24 cellular contexts compared by ENCODE assay signal in the genomic region with DNA sequence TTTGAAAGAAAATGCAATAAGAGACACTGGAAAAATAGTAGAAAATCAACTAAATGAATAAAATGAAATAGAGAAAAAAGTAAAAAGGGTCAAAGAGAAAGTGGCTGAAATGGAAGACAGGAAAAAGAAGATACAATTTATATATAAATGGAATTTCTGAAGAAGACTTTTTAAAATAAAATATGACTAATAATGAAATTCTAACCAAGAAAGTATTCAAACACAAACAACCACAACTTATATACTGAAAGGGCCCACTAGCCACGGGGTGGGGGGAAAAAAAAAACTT.
DNase-seq lines count a peak whose midpoint lies in the region; ATAC-seq, FAIRE-seq and TF ChIP-seq lines count a peak whose summit lies in the region.
"Had no signal": no experiment of that assay in that cellular context is flagged by ENCODE, and none has a peak within 500 bp of the region (broad histone marks: within the 10 kb centered on the region; RNA-seq: fewer than 3 reads in every experiment).

No MANE protein-coding gene starts in this region.

- no peaks in the 10 kb centered on the region for H3K9me2 ChIP-seq in PC-3 (replicated peaks; ENCODE audit: low read length)

- no peaks in the 10 kb centered on the region for H3K27me3 Mint-ChIP-seq in activated T-cell treated with anti-CD3 and anti-CD28 coated beads, Interleukin-2, amount 50 U/mL, for 72 hours (ENCODE audit: low read depth)
- H3K27me3 Mint-ChIP-seq in activated T-cell treated with anti-CD3 and anti-CD28 coated beads, Interleukin-2, amount 50 U/mL, for 4 hours (ENCODE audit: low read depth) = no peaks in the 10 kb centered on the region
- peaks cover 2% of the 10 kb centered on the region for H3K27me3 Mint-ChIP-seq in neural progenitor cell (ENCODE audit: insufficient read depth, low read depth)
- H3K27me3 Mint-ChIP-seq: B cell; CD4-positive, alpha-beta memory T cell; CD4-positive, CD25-positive, alpha-beta regulatory T cell; CD8-positive, alpha-beta memory T cell had no signal

- no peaks in the 10 kb centered on the region for H3F3A ChIP-seq in PC-3 (ENCODE audit: low read length, unreplicated experiment)
- no peaks in the 10 kb centered on the region for H3F3A ChIP-seq in neural progenitor cell (ENCODE audit: low read depth)

- H3K4me2 ChIP-seq in PC-3 (ENCODE audit: low read length) = no peak overlapping the region
- H3K4me2 ChIP-seq in K562 (ENCODE audit: insufficient read depth, low read length) = no peak overlapping the region
- H3K4me2 ChIP-seq in neural progenitor cell = no peak overlapping the region
- H3K4me2 ChIP-seq: A549; BLaER1 treated with 17β-estradiol and CSF1 and Interleukin-3, amounts not matched to agents 10 nM and 100 nM had no signal

- H3K9me3 ChIP-seq in PC-3 (ENCODE audit: low read length) (no peaks in the 10 kb centered on the region), K562 (replicated peaks; ENCODE audit: control insufficient read depth, insufficient read depth, low read depth, low read length) (no peaks in the 10 kb centered on the region), neural progenitor cell (ENCODE audit: low read depth) (no peaks in the 10 kb centered on the region)
- H3K9me3 ChIP-seq: A549 had no signal

- H3K4me1 ChIP-seq in PC-3 (ENCODE audit: insufficient read depth, low read length) (0 out of 2 replicates have a peak, but pooled peaks cover 4% of the 10 kb centered on the region), K562 (replicated peaks in 1 of 2; ENCODE audit: control insufficient read depth in 2 of 2, insufficient read depth in 2 of 2, low read length in 2 of 2) (peaks cover 0 to 4% of the 10 kb centered on the region in 2 experiments; a peak in 1 of 5 replicates), neural progenitor cell (no peaks in the 10 kb centered on the region)
- H3K4me1 ChIP-seq: A549 had no signal

- POLR2A ChIA-PET in PC-3 (lab: Charles Lee; ENCODE audit: unreplicated experiment) (no interaction called here), K562 (lab: Yijun Ruan, JAX) (interaction anchor here (0.9 kb wide), 1 partner anchor 13 kb away, joined by 3 read pairs; no protein-coding TSS in a partner anchor)

- no peaks in the 10 kb centered on the region for H3K36me3 ChIP-seq in PC-3 (ENCODE audit: low read depth, low read length)
- H3K36me3 ChIP-seq in K562 (ENCODE audit: control insufficient read depth, insufficient read depth, low read length) = no peaks in the 10 kb centered on the region
- H3K36me3 ChIP-seq in neural progenitor cell = no peaks in the 10 kb centered on the region
- H3K36me3 ChIP-seq: BLaER1 treated with 17β-estradiol and CSF1 and Interleukin-3, amounts not matched to agents 10 nM and 100 nM had no signal

- H3K79me2 ChIP-seq in PC-3 (ENCODE audit: low read length) = no peaks in the 10 kb centered on the region
- H3K79me2 ChIP-seq in K562 (ENCODE audit: control insufficient read depth, insufficient read depth, low read length) = peaks cover 37% of the 10 kb centered on the region
- H3K79me2 ChIP-seq in neural progenitor cell (ENCODE audit: low read depth) = no peaks in the 10 kb centered on the region

- no peak for TF ChIP-seq CTCF in PC-3 (conservative IDR thresholded peaks at IDR 0.05; ENCODE audit: low read depth, low read length)
- no peak for TF ChIP-seq CTCF in K562 (IDR thresholded peaks at IDR 0.05 in 2 of 3, conservative IDR thresholded peaks at IDR 0.05 in 1 of 3; ENCODE audit: insufficient read depth in 2 of 3, low read depth in 1 of 3, low read length in 3 of 3)
- no peak for TF ChIP-seq CTCF in neural progenitor cell (IDR thresholded peaks at IDR 0.05)

- BruUV-seq in PC-3 (replicated peaks; lab: Mats Ljungman, UMichigan) (no TSS peak), K562 (replicated peaks; lab: Mats Ljungman, UMichigan) (no TSS peak)

- DNase-seq in activated T-cell treated with anti-CD3 and anti-CD28 coated beads, Interleukin-2, amount 50 U/mL, for 72 hours = no peak
- DNase-seq in activated T-cell treated with anti-CD3 and anti-CD28 coated beads, Interleukin-2, amount 50 U/mL, for 4 hours = no peak
- DNase-seq in PC-3 = no peak
- DNase-seq in K562 (ENCODE audit: extremely low read depth in 1 of 4, low spot score in 3 of 4) = no peak
- no peak for DNase-seq in head of caudate nucleus
- no peak for DNase-seq in CD1c-positive myeloid dendritic cell (ENCODE audit: extremely low spot score)
- no peak for DNase-seq in neural progenitor cell (ENCODE audit: low spot score)
- DNase-seq: 8988T; AML-193; CD4-positive, alpha-beta memory T cell; CD4-positive, CD25-positive, alpha-beta regulatory T cell; CD8-positive, alpha-beta memory T cell; COR-L47; DMS 273 treated with DMSO at 0.1 percent for 48 hours; DMS153; DMS53; DMS79; DND-41; GDM1 had no signal

- in situ Hi-C loops in K562 (cut with MboI) = loop anchor here (10.0 kb wide), 1 partner anchor 405 kb away; no protein-coding TSS in a partner anchor

- H3K4me3 ChIP-seq in PC-3 (ENCODE audit: low read length) = no peak overlapping the region
- H3K4me3 ChIP-seq in K562 = no peak overlapping the region
- no peak overlapping the region for H3K4me3 ChIP-seq in neural progenitor cell
- H3K4me3 ChIP-seq: A549; BLaER1 treated with 17β-estradiol and CSF1 and Interleukin-3, amounts not matched to agents 10 nM and 100 nM had no signal

- no peak for TF ChIP-seq EP300 in K562 (IDR thresholded peaks at IDR 0.05; ENCODE audit: low read length)

- intact Hi-C loops in PC-3 (cut with micrococcal nuclease) (loop anchor here (1.0 kb wide), 1 partner anchor 156 kb away; no protein-coding TSS in a partner anchor), K562 (cut with micrococcal nuclease) (no loop called here), head of caudate nucleus (cut with DNase I) (no loop called here)

- WGBS in K562 (ENCODE audit: insufficient coverage, low coverage, missing lambda C conversion rate) = 32% methylated on average over 1 of the region's 1 CpG

- H3K9me3 Mint-ChIP-seq in activated T-cell treated with anti-CD3 and anti-CD28 coated beads, Interleukin-2, amount 50 U/mL, for 72 hours = peaks cover 3 to 4% of the 10 kb centered on the region in 2 donors
- no peaks in the 10 kb centered on the region for H3K9me3 Mint-ChIP-seq in activated T-cell treated with anti-CD3 and anti-CD28 coated beads, Interleukin-2, amount 50 U/mL, for 4 hours
- no peaks in the 10 kb centered on the region for H3K9me3 Mint-ChIP-seq in neural progenitor cell

- TF ChIP-seq RAD21 in K562 (CRISPR knock-in tag; conservative IDR thresholded peaks at IDR 0.05 in 1 of 2, IDR thresholded peaks at IDR 0.05 in 1 of 2) = no peak

- 0 out of 2 replicates have a peak overlapping the region, but pooled peaks have one; percentile 33 for H3K9ac ChIP-seq in PC-3 (ENCODE audit: low read length)
- H3K9ac ChIP-seq in K562 (ENCODE audit: insufficient read depth in 1 of 2, low read depth in 2 of 2, low read length in 2 of 2) = no peak overlapping the region
- H3K9ac ChIP-seq in neural progenitor cell = no peak overlapping the region
- H3K9ac ChIP-seq: BLaER1 treated with 17β-estradiol and CSF1 and Interleukin-3, amounts not matched to agents 10 nM and 100 nM had no signal

- H2AFZ ChIP-seq in PC-3 (ENCODE audit: low read length) (no peak overlapping the region), K562 (ENCODE audit: low read depth, low read length) (no peak overlapping the region), neural progenitor cell (replicated peaks) (no peak overlapping the region)

- H3K4me3 Mint-ChIP-seq in activated T-cell treated with anti-CD3 and anti-CD28 coated beads, Interleukin-2, amount 50 U/mL, for 72 hours = no peak overlapping the region
- no peak overlapping the region for H3K4me3 Mint-ChIP-seq in activated T-cell treated with anti-CD3 and anti-CD28 coated beads, Interleukin-2, amount 50 U/mL, for 4 hours
- no peak overlapping the region for H3K4me3 Mint-ChIP-seq in neural progenitor cell
- H3K4me3 Mint-ChIP-seq: B cell; CD4-positive, alpha-beta memory T cell; CD4-positive, CD25-positive, alpha-beta regulatory T cell; CD8-positive, alpha-beta memory T cell had no signal

- H3K27me3 ChIP-seq in PC-3 (ENCODE audit: low read length) (no peaks in the 10 kb centered on the region), K562 (ENCODE audit: control insufficient read depth in 2 of 2, insufficient read depth in 2 of 2, low read length in 2 of 2) (no peaks in the 10 kb centered on the region), neural progenitor cell (no peaks in the 10 kb centered on the region)
- H3K27me3 ChIP-seq: BLaER1 treated with 17β-estradiol and CSF1 and Interleukin-3, amounts not matched to agents 10 nM and 100 nM had no signal

- no peak for TF ChIP-seq POLR2A in K562 (conservative IDR thresholded peaks at IDR 0.05)

- H3K27ac ChIP-seq in PC-3 (ENCODE audit: low read length) (no peak overlapping the region), K562 (ENCODE audit: extremely low read depth, low read depth, low read length) (no peak overlapping the region), neural progenitor cell (no peak overlapping the region)
- H3K27ac ChIP-seq: A549; BLaER1 treated with 17β-estradiol and CSF1 and Interleukin-3, amounts not matched to agents 10 nM and 100 nM; C4-2B had no signal

- H3K27ac Mint-ChIP-seq in activated T-cell treated with anti-CD3 and anti-CD28 coated beads, Interleukin-2, amount 50 U/mL, for 72 hours = peak overlapping the region; percentile 61
- no peak overlapping the region for H3K27ac Mint-ChIP-seq in neural progenitor cell
- H3K27ac Mint-ChIP-seq: B cell; CD4-positive, alpha-beta memory T cell; CD8-positive, alpha-beta memory T cell had no signal

- H3K36me3 Mint-ChIP-seq in activated T-cell treated with anti-CD3 and anti-CD28 coated beads, Interleukin-2, amount 50 U/mL, for 72 hours (ENCODE audit: insufficient read depth in 2 of 2) = peaks cover 0 to 4% of the 10 kb centered on the region in 2 donors
- H3K36me3 Mint-ChIP-seq in activated T-cell treated with anti-CD3 and anti-CD28 coated beads, Interleukin-2, amount 50 U/mL, for 4 hours (ENCODE audit: insufficient read depth) = peaks cover 5% of the 10 kb centered on the region
- H3K36me3 Mint-ChIP-seq in neural progenitor cell = no peaks in the 10 kb centered on the region
- H3K36me3 Mint-ChIP-seq: CD4-positive, CD25-positive, alpha-beta regulatory T cell had no signal

- no peaks in the 10 kb centered on the region for H3K9me1 ChIP-seq in K562 (ENCODE audit: control insufficient read depth, insufficient read depth, low read length)

- no peak for ATAC-seq in activated T-cell treated with anti-CD3 and anti-CD28 coated beads, Interleukin-2, amount 50 U/mL, for 72 hours (replicated peaks in 1 of 2)
- no peak for ATAC-seq in activated T-cell treated with anti-CD3 and anti-CD28 coated beads, Interleukin-2, amount 50 U/mL, for 4 hours
- ATAC-seq in PC-3 (no peak), K562 (no peak)
- ATAC-seq: A549 had no signal

- peaks cover 11% of the 10 kb centered on the region for H3K4me1 Mint-ChIP-seq in activated T-cell treated with anti-CD3 and anti-CD28 coated beads, Interleukin-2, amount 50 U/mL, for 72 hours (ENCODE audit: low read depth)
- H3K4me1 Mint-ChIP-seq in activated T-cell treated with anti-CD3 and anti-CD28 coated beads, Interleukin-2, amount 50 U/mL, for 4 hours (ENCODE audit: low read depth) = peaks cover 7% of the 10 kb centered on the region
- no peaks in the 10 kb centered on the region for H3K4me1 Mint-ChIP-seq in neural progenitor cell

- CTCF ChIA-PET in PC-3 (lab: Charles Lee) = no interaction called here
- CTCF ChIA-PET in K562 (lab: Yijun Ruan, JAX; ENCODE audit: low intra/inter-chr PET ratio) = interaction anchor here (1.2 to 2.2 kb wide), 4 partner anchors 156 to 406 kb away, joined by 5 to 22 read pairs (median 12); no protein-coding TSS in a partner anchor

- H4K20me1 ChIP-seq in PC-3 (ENCODE audit: low read length) = no peaks in the 10 kb centered on the region
- no peaks in the 10 kb centered on the region for H4K20me1 ChIP-seq in K562 (replicated peaks; ENCODE audit: control insufficient read depth, insufficient read depth, low read length)
- no peaks in the 10 kb centered on the region for H4K20me1 ChIP-seq in neural progenitor cell (ENCODE audit: low read depth)
- H4K20me1 ChIP-seq: BLaER1 treated with 17β-estradiol and CSF1 and Interleukin-3, amounts not matched to agents 10 nM and 100 nM had no signal

- no peak for FAIRE-seq in K562 (lab: Jason Lieb, UNC)
- FAIRE-seq: GM12891 had no signal
